ENCODE assay signal across 14 cellular contexts in the genomic region with DNA sequence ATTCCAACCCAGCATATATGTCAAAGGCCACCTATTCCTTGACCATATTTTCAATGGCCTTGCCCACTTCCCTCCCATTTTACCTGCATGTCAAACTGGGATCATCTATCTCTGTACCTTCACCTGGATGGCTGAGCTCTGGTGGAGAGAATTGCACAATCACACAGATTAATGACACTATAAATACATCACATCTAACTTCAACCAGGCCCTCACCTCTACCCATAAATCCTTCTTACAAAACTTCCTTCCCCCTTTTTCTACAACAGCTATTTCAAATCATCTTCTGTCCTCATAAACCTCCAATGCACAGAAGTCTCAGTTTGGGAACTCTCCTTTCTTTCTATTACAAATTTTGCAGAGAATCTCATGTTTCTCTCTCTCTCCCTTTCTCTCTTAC.
"Had no signal": no experiment of that assay in that cellular context is flagged by ENCODE, and none has a peak within 500 bp of the region (broad histone marks: within the 10 kb centered on the region; RNA-seq: fewer than 3 reads in every experiment).

No MANE protein-coding gene starts in this region.

- H3K4me3 Mint-ChIP-seq: activated CD4-positive, alpha-beta T cell treated with anti-CD3 and anti-CD28 coated beads, Interleukin-2, amount 10 ng/mL, durations not matched to agents 7 days and 5 days; activated naive CD8-positive, alpha-beta T cell treated with anti-CD3 and anti-CD28 coated beads, Interleukin-2, amount 50 U/mL, for 24 hours; memory B cell; natural killer cell treated with Interleukin-12 subunit alpha and Interleukin-12 subunit beta and Interleukin-15 and Interleukin-18, amount 100 ng/mL, for 72 hours; stimulated activated effector memory CD8-positive, alpha-beta T cell treated with anti-CD3 and anti-CD28 coated beads, Interleukin-12 subunit alpha, Interleukin-12 subunit beta, amount 100 ng/mL, for 72 hours had no signal

- H3K4me1 ChIP-seq: ascending aorta, foreskin keratinocyte, thyroid gland, uterus had no signal

- DNase-seq: activated CD4-positive, alpha-beta T cell treated with anti-CD3 and anti-CD28 coated beads, Interleukin-2, amount 10 ng/mL, durations not matched to agents 7 days and 5 days; activated CD4-positive, CD25-positive, alpha-beta regulatory T cell; activated CD8-positive, alpha-beta memory T cell treated with anti-CD3 and anti-CD28 coated beads for 24 hours; activated naive CD4-positive, alpha-beta T cell treated with Interleukin-2 at 50 U/mL for 16 hours; activated naive CD8-positive, alpha-beta T cell treated with anti-CD3 and anti-CD28 coated beads, Interleukin-2, amount 50 U/mL, for 24 hours; foreskin keratinocyte; head of caudate nucleus; thyroid gland; uterus had no signal

- ATAC-seq: activated naive CD8-positive, alpha-beta T cell treated with anti-CD3 and anti-CD28 coated beads, Interleukin-2, amount 50 U/mL, for 24 hours; foreskin keratinocyte; natural killer cell treated with Interleukin-12 subunit alpha and Interleukin-12 subunit beta and Interleukin-15 and Interleukin-18, amount 100 ng/mL, for 72 hours; stimulated activated effector memory CD8-positive, alpha-beta T cell treated with anti-CD3 and anti-CD28 coated beads, Interleukin-12 subunit alpha, Interleukin-12 subunit beta, amount 100 ng/mL, for 72 hours had no signal

- H3K36me3 ChIP-seq: ascending aorta, thyroid gland, uterus had no signal

- H3K4me3 ChIP-seq: ascending aorta, skin epidermis, thyroid gland, uterus had no signal

- H3K27me3 Mint-ChIP-seq: activated CD4-positive, alpha-beta T cell treated with anti-CD3 and anti-CD28 coated beads, Interleukin-2, amount 10 ng/mL, durations not matched to agents 7 days and 5 days; activated naive CD8-positive, alpha-beta T cell treated with anti-CD3 and anti-CD28 coated beads, Interleukin-2, amount 50 U/mL, for 24 hours had no signal

- H3K27ac ChIP-seq: ascending aorta, foreskin keratinocyte, skin epidermis, thyroid gland, uterus had no signal

- H3K36me3 Mint-ChIP-seq: memory B cell; natural killer cell treated with Interleukin-12 subunit alpha and Interleukin-12 subunit beta and Interleukin-15 and Interleukin-18, amount 100 ng/mL, for 72 hours; stimulated activated effector memory CD8-positive, alpha-beta T cell treated with anti-CD3 and anti-CD28 coated beads, Interleukin-12 subunit alpha, Interleukin-12 subunit beta, amount 100 ng/mL, for 72 hours had no signal

- H3K27ac Mint-ChIP-seq: activated CD4-positive, alpha-beta T cell treated with anti-CD3 and anti-CD28 coated beads, Interleukin-2, amount 10 ng/mL, durations not matched to agents 7 days and 5 days; activated naive CD8-positive, alpha-beta T cell treated with anti-CD3 and anti-CD28 coated beads, Interleukin-2, amount 50 U/mL, for 24 hours; memory B cell; natural killer cell treated with Interleukin-12 subunit alpha and Interleukin-12 subunit beta and Interleukin-15 and Interleukin-18, amount 100 ng/mL, for 72 hours; stimulated activated effector memory CD8-positive, alpha-beta T cell treated with anti-CD3 and anti-CD28 coated beads, Interleukin-12 subunit alpha, Interleukin-12 subunit beta, amount 100 ng/mL, for 72 hours had no signal

- H3K9me3 Mint-ChIP-seq: activated naive CD8-positive, alpha-beta T cell treated with anti-CD3 and anti-CD28 coated beads, Interleukin-2, amount 50 U/mL, for 24 hours; memory B cell; natural killer cell treated with Interleukin-12 subunit alpha and Interleukin-12 subunit beta and Interleukin-15 and Interleukin-18, amount 100 ng/mL, for 72 hours; stimulated activated effector memory CD8-positive, alpha-beta T cell treated with anti-CD3 and anti-CD28 coated beads, Interleukin-12 subunit alpha, Interleukin-12 subunit beta, amount 100 ng/mL, for 72 hours had no signal

- H3K27me3 ChIP-seq: ascending aorta, foreskin keratinocyte, thyroid gland, uterus had no signal

- H3K9me3 ChIP-seq: ascending aorta, thyroid gland, uterus had no signal

- H3K4me1 Mint-ChIP-seq: stimulated activated effector memory CD8-positive, alpha-beta T cell treated with anti-CD3 and anti-CD28 coated beads, Interleukin-12 subunit alpha, Interleukin-12 subunit beta, amount 100 ng/mL, for 72 hours had no signal
